Comparison of ENCODE assay signal across 26 cellular contexts in the genomic region with DNA sequence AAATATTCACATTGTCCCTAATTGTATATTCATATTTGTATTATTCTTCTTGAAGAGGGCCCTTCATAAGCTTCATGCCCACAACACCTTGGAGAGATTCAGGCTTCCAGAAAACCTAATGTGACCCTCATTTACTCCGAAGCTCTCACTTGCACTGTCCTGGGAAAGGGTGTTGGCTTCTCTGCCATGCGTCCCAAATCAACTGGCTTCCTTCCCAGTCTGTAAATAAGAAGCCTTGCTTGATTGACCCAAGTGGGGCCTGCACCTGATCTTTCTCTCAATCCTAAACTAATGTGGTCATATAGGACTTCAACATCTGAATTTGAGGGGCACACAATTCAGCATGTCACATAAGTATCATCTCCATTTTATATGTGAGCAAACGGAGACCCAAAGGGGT. TPM values are rescaled to one million over a fixed set of nuclear protein-coding genes. Genes with fewer than 3 reads are reported as not detected.
DNase-seq lines count a peak whose midpoint lies in the region; ATAC-seq, FAIRE-seq and TF ChIP-seq lines count a peak whose summit lies in the region.
"Had no signal": no experiment of that assay in that cellular context is flagged by ENCODE, and none has a peak within 500 bp of the region (broad histone marks: within the 10 kb centered on the region; RNA-seq: fewer than 3 reads in every experiment).

No MANE protein-coding gene starts in this region.

- intact Hi-C loops in thyroid gland (cut with DNase I) = no loop called here

- H3K27me3 ChIP-seq in thyroid gland (no peaks in the 10 kb centered on the region), small intestine (ENCODE audit: control insufficient read depth in 2 of 2, insufficient read depth in 2 of 2, low read length in 2 of 2) (peaks cover 0 to 4% of the 10 kb centered on the region in 2 donors)
- H3K27me3 ChIP-seq: BLaER1 treated with 17β-estradiol and CSF1 and Interleukin-3, amounts not matched to agents 10 nM and 100 nM; Peyer's patch had no signal

- no peak for TF ChIP-seq POLR2A in thyroid gland (IDR thresholded peaks at IDR 0.05)

- H3K27ac ChIP-seq in thyroid gland (peak overlapping the region in 2 of 3 donors; percentile 22 to 23), small intestine (ENCODE audit: low read depth in 1 of 2, low read length in 1 of 2) (no peak overlapping the region)
- H3K27ac ChIP-seq: A549; BLaER1 treated with 17β-estradiol and CSF1 and Interleukin-3, amounts not matched to agents 10 nM and 100 nM; GM23248; Peyer's patch had no signal

- no peaks in the 10 kb centered on the region for H3K36me3 ChIP-seq in thyroid gland
- H3K36me3 ChIP-seq in small intestine (ENCODE audit: control insufficient read depth in 2 of 2, insufficient read depth in 2 of 2, low read length in 2 of 2) = no peaks in the 10 kb centered on the region
- H3K36me3 ChIP-seq: BLaER1 treated with 17β-estradiol and CSF1 and Interleukin-3, amounts not matched to agents 10 nM and 100 nM; Peyer's patch had no signal

- WGBS in thyroid gland, 2 donors = 40 to 49% methylated on average over 3 of the region's 3 CpGs
- 42 to 68% (median 53%) methylated on average over 3 of the region's 3 CpGs for WGBS in small intestine, 3 donors

- peaks cover 3 to 8% of the 10 kb centered on the region in 2 donors for H3K4me1 ChIP-seq in thyroid gland
- H3K4me1 ChIP-seq in small intestine (ENCODE audit: control insufficient read depth in 2 of 2, insufficient read depth in 1 of 2, low read depth in 1 of 2, low read length in 1 of 2) = no peaks in the 10 kb centered on the region
- H3K4me1 ChIP-seq: A549; BLaER1 treated with 17β-estradiol and CSF1 and Interleukin-3, amounts not matched to agents 10 nM and 100 nM; Peyer's patch had no signal

- ATAC-seq in left lobe of liver (peak; percentile 81), HG03175 (IDR thresholded peaks at IDR 0.05; ENCODE audit: unreplicated experiment) (no peak)
- ATAC-seq: A549, GM12878 had no signal

- DNase-seq in DMS79 (lab: John Stamatoyannopoulos, UW) = peak; percentile 53
- peak; percentile 36 for DNase-seq in NCI-H2029 (lab: John Stamatoyannopoulos, UW)
- no peak for DNase-seq in left lobe of liver (ENCODE audit: low spot score)
- peak; percentile 38 to 49 for DNase-seq in thyroid gland
- no peak for DNase-seq in T1000 (lab: John Stamatoyannopoulos, UW)
- no peak for DNase-seq in small intestine
- DNase-seq: AML-193; CD4-positive, alpha-beta memory T cell; COR-L47; DMS53; EL; GDM1; GM23248; H9; NCI-H1105; NCI-H146; NCI-H1930; NCI-H446 treated with DMSO at 0.1 percent for 48 hours; NCI-H526 treated with DMSO at 0.1 percent for 48 hours; OCI-M1; Peyer's patch; SHP77 treated with DMSO at 0.1 percent for 48 hours had no signal

- FAIRE-seq in small intestine (lab: Jason Lieb, UNC) = no peak
- FAIRE-seq: A549, GM12878 had no signal

- H3K4me3 ChIP-seq in thyroid gland (replicated peaks in 1 of 3) (no peak overlapping the region), small intestine (ENCODE audit: low read depth in 1 of 2, low read length in 2 of 2) (no peak overlapping the region)
- H3K4me3 ChIP-seq: A549; BLaER1 treated with 17β-estradiol and CSF1 and Interleukin-3, amounts not matched to agents 10 nM and 100 nM; GM12878; GM23248; Peyer's patch had no signal

- no peaks in the 10 kb centered on the region for H3K9me3 ChIP-seq in thyroid gland
- no peaks in the 10 kb centered on the region for H3K9me3 ChIP-seq in small intestine (ENCODE audit: control insufficient read depth, low read depth)
- H3K9me3 ChIP-seq: A549; BLaER1 treated with 17β-estradiol and CSF1 and Interleukin-3, amounts not matched to agents 10 nM and 100 nM; Peyer's patch had no signal

- TF ChIP-seq CTCF in thyroid gland (IDR thresholded peaks at IDR 0.05) = no peak

RNA-seq across cellular contexts. Expression of a gene that starts 40.5 kb away (rescaled TPM):
- total RNA-seq in left lobe of liver = 160 TPM
- total RNA-seq in thyroid gland = 100 to 1,000 TPM; 157 to 385 (median 177) TPM
- 10 to 100 TPM in 2 of 3 donors, 1 to 10 TPM in 1; 7.8 to 32.4 (median 27.1) TPM for polyA plus RNA-seq in small intestine
- total RNA-seq: GM23248, H9 had no signal
- polyA plus RNA-seq: A549, GM12878, GM23248 had no signal

RNA-seq across cellular contexts. Expression of a gene that starts 44.1 kb away (rescaled TPM):
- not detected for total RNA-seq in left lobe of liver
- not detected for total RNA-seq in thyroid gland
- 1 to 10 TPM in 1 of 3 donors, not detected in 2; 5.7 TPM for polyA plus RNA-seq in small intestine
- total RNA-seq: CD4-positive, alpha-beta memory T cell; GM12878; GM23248 had no signal
- polyA plus RNA-seq: A549, GM12878, GM23248 had no signal

Comparison
In these comparisons a context has a peak if more than half of its experiments do, and no peak if none do; other contexts are left out.
1. DNase-seq: peak in DMS79 (single experiment), NCI-H2029 (single experiment) and thyroid gland (2 of 2); none in left lobe of liver (single experiment), T1000 (single experiment) and small intestine (single experiment).
2. H3K27ac ChIP-seq: peak in thyroid gland (2 of 3); none in small intestine (0 of 2).